In the genomic region with DNA sequence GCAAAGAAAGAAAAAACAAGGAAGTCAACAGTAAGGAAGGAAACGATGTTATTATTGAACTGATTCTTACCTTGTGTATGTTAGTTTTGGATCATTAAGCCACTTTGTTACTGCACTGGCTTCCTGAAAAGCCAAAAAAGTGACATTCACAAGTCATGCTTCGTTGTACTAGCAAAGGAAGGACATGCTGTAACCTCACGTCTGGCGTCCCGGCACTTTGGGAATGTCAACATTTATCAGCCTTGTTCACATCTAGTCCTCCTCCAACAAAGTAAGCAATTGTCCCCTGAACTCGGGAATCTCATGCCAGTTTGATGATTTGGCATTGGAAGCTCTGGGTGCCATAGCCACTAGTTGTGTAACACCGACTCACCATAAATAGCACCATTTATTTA, we compare ENCODE assay signal across 8 cellular contexts. TPM values are rescaled to one million over a fixed set of nuclear protein-coding genes. Genes with fewer than 3 reads are reported as not detected.
DNase-seq lines count a peak whose midpoint lies in the region; ATAC-seq, FAIRE-seq and TF ChIP-seq lines count a peak whose summit lies in the region.

No MANE protein-coding gene starts in this region.

- H3K27me3 ChIP-seq in DOHH2 (ENCODE audit: control insufficient read depth, low read length) (no peaks in the 10 kb centered on the region; the same call in 1 of the 2 replicates), pancreas (no peaks in the 10 kb centered on the region), HAP-1 (ENCODE audit: low read depth) (no peaks in the 10 kb centered on the region; the same call in 1 of the 2 replicates)

- H3K9me3 Mint-ChIP-seq in effector memory CD8-positive, alpha-beta T cell: no peaks in the 10 kb centered on the region

- DNase-seq in OCI-LY7 (ENCODE audit: low spot score) (no peak), pancreas (no peak), NCI-H128 (lab: John Stamatoyannopoulos, UW; ENCODE audit: unreplicated experiment) (no peak), HAP-1 (ENCODE audit: low spot score in 2 of 2) (no peak)
- no peak for DNase-seq in effector memory CD8-positive, alpha-beta T cell
- DNase-seq in activated CD8-positive, alpha-beta memory T cell treated with anti-CD3 and anti-CD28 coated beads, Interleukin-2, amount 50 U/mL, for 48 hours: no peak

- in situ Hi-C loops in HAP-1 (cut with MboI; ENCODE audit: low sequenced_read_pairs): no loop called here

- peak overlapping the region; percentile 86; the same call in 1 of the 2 replicates for H2AFZ ChIP-seq in OCI-LY7 (ENCODE audit: low read length)

- H3K4me2 ChIP-seq in DOHH2 (ENCODE audit: low read length) (peak overlapping the region; percentile 90), OCI-LY7 (ENCODE audit: low read length) (peak overlapping the region; percentile 62)

- H3K36me3 ChIP-seq in DOHH2 (ENCODE audit: control insufficient read depth, low read length) (peaks cover 4% of the 10 kb centered on the region; the same call in 1 of the 2 replicates), OCI-LY7 (ENCODE audit: insufficient read depth, low read length) (no peaks in the 10 kb centered on the region), pancreas (no peaks in the 10 kb centered on the region), HAP-1 (replicated peaks) (peaks cover 6% of the 10 kb centered on the region; the same call in 1 of the 2 replicates)

- POLR2A ChIA-PET in OCI-LY7 (lab: Charles Lee): interaction anchor here (0.7 to 1.2 kb wide), 4 partner anchors 10 to 1267 kb away, joined by 3 read pairs; no protein-coding TSS in a partner anchor

- no peak for TF ChIP-seq CTCF in DOHH2 (IDR thresholded peaks at IDR 0.05; ENCODE audit: low read depth, low read length, poor library complexity, severe bottlenecking)
- no peak for TF ChIP-seq CTCF in OCI-LY7 (conservative IDR thresholded peaks at IDR 0.05; ENCODE audit: low read length)
- no peak for TF ChIP-seq CTCF in pancreas (IDR thresholded peaks at IDR 0.05)

- H3F3A ChIP-seq in DOHH2 (ENCODE audit: control insufficient read depth, insufficient read depth): no peaks in the 10 kb centered on the region

- H4K20me1 ChIP-seq in DOHH2 (ENCODE audit: control insufficient read depth, insufficient read depth, low read depth, low read length) (no peaks in the 10 kb centered on the region), OCI-LY7 (ENCODE audit: insufficient read depth, low read length) (no peaks in the 10 kb centered on the region)

- peaks cover 22% of the 10 kb centered on the region for H3K36me3 Mint-ChIP-seq in effector memory CD8-positive, alpha-beta T cell (ENCODE audit: insufficient read depth)

- no TSS peak for BruUV-seq in OCI-LY7 (replicated peaks; lab: Mats Ljungman, UMichigan)

- CTCF ChIA-PET in OCI-LY7 (lab: Charles Lee; ENCODE audit: unreplicated experiment): no interaction called here

- intact Hi-C loops in OCI-LY7 (cut with micrococcal nuclease; ENCODE audit: unreplicated experiment): no loop called here
- intact Hi-C loops in pancreas (cut with DNase I): no loop called here

- FAIRE-seq in pancreas (lab: Jason Lieb, UNC): no peak

- H3K4me3 Mint-ChIP-seq in effector memory CD8-positive, alpha-beta T cell: peak overlapping the region; percentile 88 to 91

- WGBS in pancreas, 2 donors: 31 to 35% methylated on average over 7 of the region's 7 CpGs

- no peaks in the 10 kb centered on the region for H3K9me3 ChIP-seq in DOHH2 (ENCODE audit: control insufficient read depth, insufficient read depth, low read length)
- H3K9me3 ChIP-seq in OCI-LY7 (ENCODE audit: low read length): no peaks in the 10 kb centered on the region
- no peaks in the 10 kb centered on the region for H3K9me3 ChIP-seq in pancreas
- no peaks in the 10 kb centered on the region for H3K9me3 ChIP-seq in HAP-1

- H3K79me2 ChIP-seq in DOHH2 (ENCODE audit: control insufficient read depth, low read length): peaks cover 3% of the 10 kb centered on the region; the same call in 1 of the 2 replicates
- H3K79me2 ChIP-seq in OCI-LY7 (ENCODE audit: insufficient read depth, low read depth, low read length): no peaks in the 10 kb centered on the region

- H3K4me1 Mint-ChIP-seq in effector memory CD8-positive, alpha-beta T cell (ENCODE audit: low read depth in 2 of 2): peaks cover 13 to 14% of the 10 kb centered on the region in 2 donors

- peaks cover 0 to 8% of the 10 kb centered on the region in 2 donors for H3K27me3 Mint-ChIP-seq in effector memory CD8-positive, alpha-beta T cell

- H3K9me2 ChIP-seq in DOHH2 (replicated peaks; ENCODE audit: control insufficient read depth, low read length) (no peaks in the 10 kb centered on the region), OCI-LY7 (ENCODE audit: insufficient read depth, low read length) (no peaks in the 10 kb centered on the region)

- H3K27ac ChIP-seq in DOHH2 (ENCODE audit: low read depth, low read length): peak overlapping the region; percentile 40; the same call in 1 of the 2 replicates
- H3K27ac ChIP-seq in OCI-LY7 (ENCODE audit: low read depth, low read length, poor library complexity, severe bottlenecking): no peak overlapping the region
- peak overlapping the region in 3 of 4 donors; percentile 29 to 77 (median 69) for H3K27ac ChIP-seq in pancreas

- H3K27ac Mint-ChIP-seq in effector memory CD8-positive, alpha-beta T cell: peak overlapping the region; percentile 97

- ATAC-seq in effector memory CD8-positive, alpha-beta T cell (replicated peaks): no peak
- ATAC-seq in pancreas: peak in 3 of 4 donors; percentile 2 to 5 (median 2)
- ATAC-seq in HG03039 (IDR thresholded peaks at IDR 0.05; ENCODE audit: unreplicated experiment): no peak

- H3K4me3 ChIP-seq in DOHH2 (ENCODE audit: low read length) (peak overlapping the region; percentile 86), OCI-LY7 (ENCODE audit: low read depth, low read length, poor library complexity, severe bottlenecking) (peak overlapping the region; percentile 51), pancreas (peak overlapping the region; percentile 57 to 80 (median 64)), HAP-1 (no peak overlapping the region; the same call in 1 of the 2 replicates)

- H3K4me1 ChIP-seq in DOHH2 (ENCODE audit: control insufficient read depth, low read length) (peaks cover 14% of the 10 kb centered on the region), OCI-LY7 (ENCODE audit: insufficient read depth, low read length, poor library complexity, severe bottlenecking) (peaks cover 13% of the 10 kb centered on the region), pancreas (peaks cover 0 to 6% (median 5%) of the 10 kb centered on the region in 3 donors), HAP-1 (peaks cover 4% of the 10 kb centered on the region)

RNA-seq across cellular contexts. Expression of a gene that starts 0.7 kb away (rescaled TPM):
- total RNA-seq in OCI-LY7 (2014; rRNA removed; shearing (Covaris generic)): 0.54 and 0.69 TPM in 2 replicates
- total RNA-seq in OCI-LY7 (2022): 21.6 and 26.9 TPM in 2 replicates
- total RNA-seq in pancreas: 10 to 100 TPM in 2 of 6 donors, 1 to 10 TPM in 4; 5.8 to 16.0 (median 7.3) TPM
- 10 to 100 TPM; 12.7 to 16.1 TPM for polyA plus RNA-seq in pancreas

RNA-seq across cellular contexts. Expression of a gene that starts 18.6 kb away (rescaled TPM):
- not detected in 2 replicates for total RNA-seq in OCI-LY7 (2014; rRNA removed; shearing (Covaris generic))
- total RNA-seq in OCI-LY7 (2022): not detected in 2 replicates
- total RNA-seq in pancreas: not detected
- polyA plus RNA-seq in pancreas: under 1 TPM; 0.08 to 0.23 TPM

RNA-seq across cellular contexts. Expression of a gene that starts 27.3 kb away (rescaled TPM):
- total RNA-seq in OCI-LY7 (2014; rRNA removed; shearing (Covaris generic)): not detected in 2 replicates
- total RNA-seq in OCI-LY7 (2022) (not detected in 2 replicates), pancreas (not detected)
- polyA plus RNA-seq in pancreas: not detected

RNA-seq across cellular contexts. Expression of a gene that starts 53.0 kb away (rescaled TPM):
- not detected in 2 replicates for total RNA-seq in OCI-LY7 (2014; rRNA removed; shearing (Covaris generic))
- total RNA-seq in OCI-LY7 (2022) (not detected in 2 replicates), pancreas (not detected)
- polyA plus RNA-seq in pancreas: not detected

Comparison
In these comparisons a context has a peak if more than half of its experiments do, and no peak if none do; other contexts are left out.
1. ATAC-seq: peak in pancreas (3 of 4); none in effector memory CD8-positive, alpha-beta T cell (single experiment) and HG03039 (single experiment).